Comparison of ENCODE assay signal across 2 cellular contexts in the genomic region with DNA sequence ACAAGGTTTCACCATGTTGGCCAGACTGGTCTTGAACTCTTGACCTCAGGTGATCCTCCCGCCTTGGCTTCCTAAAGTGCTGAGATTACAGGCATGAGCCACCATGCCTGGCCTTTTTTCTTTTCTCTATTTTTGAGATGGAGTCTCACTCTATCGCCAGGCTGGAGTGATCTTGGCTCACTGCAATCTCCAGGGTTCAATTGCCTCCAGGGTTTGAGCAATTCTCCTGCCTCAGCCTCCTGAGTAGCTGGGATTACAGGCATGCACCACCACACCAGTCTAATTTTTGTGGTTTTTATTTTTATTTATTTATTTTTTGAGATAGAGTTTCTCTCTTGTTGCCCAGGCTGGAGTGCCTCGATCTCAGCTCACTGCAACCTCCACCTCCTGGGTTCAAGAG. TPM values are rescaled to one million over a fixed set of nuclear protein-coding genes. Genes with fewer than 3 reads are reported as not detected.
"Had no signal": no experiment of that assay in that cellular context is flagged by ENCODE, and none has a peak within 500 bp of the region (broad histone marks: within the 10 kb centered on the region; RNA-seq: fewer than 3 reads in every experiment).

No MANE protein-coding gene starts in this region.

RNA-seq across cellular contexts. Expression of a gene that starts 28.3 kb away (rescaled TPM):
- polyA plus RNA-seq: adrenal gland, cardiac muscle cell had no signal
